ENCODE assay signal across 20 cellular contexts in the genomic region with DNA sequence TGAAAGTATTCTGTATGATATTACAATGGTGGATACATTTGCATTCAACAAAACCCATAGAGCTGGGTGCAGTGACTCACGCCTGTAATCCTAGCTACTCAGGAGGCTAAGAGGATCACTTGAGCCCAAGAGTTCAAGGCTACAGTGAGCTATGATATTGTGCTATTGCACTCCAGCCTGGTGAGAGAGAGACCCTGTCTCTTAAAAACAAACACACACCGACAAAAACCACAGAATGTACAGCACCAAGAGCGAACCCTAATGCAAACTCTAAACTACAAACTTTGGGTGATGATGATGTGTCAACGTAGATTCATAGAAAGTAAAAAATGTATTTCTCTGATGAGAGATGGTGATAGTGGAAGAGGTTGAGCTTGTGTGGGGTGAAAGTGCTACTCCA.
"Had no signal": no experiment of that assay in that cellular context is flagged by ENCODE, and none has a peak within 500 bp of the region (broad histone marks: within the 10 kb centered on the region; RNA-seq: fewer than 3 reads in every experiment).

No MANE protein-coding gene starts in this region.

- H2AFZ ChIP-seq: parathyroid adenoma had no signal

- H3K4me1 ChIP-seq: prostate gland, testis had no signal

- H3K4me3 ChIP-seq: esophagus muscularis mucosa, gastrocnemius medialis, prostate gland, spleen, testis, tibial nerve had no signal

- H3K36me3 ChIP-seq: gastrocnemius medialis, prostate gland had no signal

- H3K9ac ChIP-seq: parathyroid adenoma had no signal

- ATAC-seq: effector memory CD8-positive, alpha-beta T cell; gastrocnemius medialis; naive thymus-derived CD4-positive, alpha-beta T cell; sciatic nerve; stimulated activated naive B cell treated with anti-CD40 and anti-IgM and Interleukin-4, amounts not matched to agents 10 μg/mL and 1 μg/mL and 100 μg/mL, for 72 hours; stimulated activated naive CD8-positive, alpha-beta T cell treated with anti-CD3 and anti-CD28 coated beads, Interleukin-15, amount 100 ng/mL, for 72 hours had no signal

- H3K27me3 ChIP-seq: esophagus muscularis mucosa, gastrocnemius medialis, spleen, testis, tibial nerve had no signal

- H3K27ac ChIP-seq: epithelial cell of prostate, esophagus muscularis mucosa, gastrocnemius medialis, parathyroid adenoma, prostate gland, spleen, testis, tibial nerve had no signal

- DNase-seq: effector memory CD8-positive, alpha-beta T cell; gastrocnemius medialis; immature natural killer cell; kidney glomerular epithelial cell; mammary epithelial cell; naive thymus-derived CD4-positive, alpha-beta T cell; nephron progenitor cell; spleen; stimulated activated CD4-positive, alpha-beta T cell treated with anti-CD3 and anti-CD28 coated beads, Interleukin-15, amount 100 ng/mL, for 24 hours; stimulated activated CD4-positive, alpha-beta T cell treated with anti-CD3 and anti-CD28 coated beads, Interleukin-1b, Interleukin-23, amount 100 ng/mL, for 48 hours; stimulated activated CD4-positive, alpha-beta T cell treated with anti-CD3 and anti-CD28 coated beads, Interleukin-4, amount 100 ng/mL, for 4 hours; stimulated activated naive B cell treated with anti-CD40 and anti-IgM and Interleukin-4, amounts not matched to agents 10 μg/mL and 1 μg/mL and 100 μg/mL, for 72 hours; stimulated activated naive CD8-positive, alpha-beta T cell treated with anti-CD3 and anti-CD28 coated beads, Interleukin-15, amount 100 ng/mL, for 72 hours; testis had no signal

- H3K79me2 ChIP-seq: parathyroid adenoma had no signal

- H3K9me3 ChIP-seq: esophagus muscularis mucosa, gastrocnemius medialis, prostate gland, spleen, testis, tibial nerve had no signal
